In the genomic region with DNA sequence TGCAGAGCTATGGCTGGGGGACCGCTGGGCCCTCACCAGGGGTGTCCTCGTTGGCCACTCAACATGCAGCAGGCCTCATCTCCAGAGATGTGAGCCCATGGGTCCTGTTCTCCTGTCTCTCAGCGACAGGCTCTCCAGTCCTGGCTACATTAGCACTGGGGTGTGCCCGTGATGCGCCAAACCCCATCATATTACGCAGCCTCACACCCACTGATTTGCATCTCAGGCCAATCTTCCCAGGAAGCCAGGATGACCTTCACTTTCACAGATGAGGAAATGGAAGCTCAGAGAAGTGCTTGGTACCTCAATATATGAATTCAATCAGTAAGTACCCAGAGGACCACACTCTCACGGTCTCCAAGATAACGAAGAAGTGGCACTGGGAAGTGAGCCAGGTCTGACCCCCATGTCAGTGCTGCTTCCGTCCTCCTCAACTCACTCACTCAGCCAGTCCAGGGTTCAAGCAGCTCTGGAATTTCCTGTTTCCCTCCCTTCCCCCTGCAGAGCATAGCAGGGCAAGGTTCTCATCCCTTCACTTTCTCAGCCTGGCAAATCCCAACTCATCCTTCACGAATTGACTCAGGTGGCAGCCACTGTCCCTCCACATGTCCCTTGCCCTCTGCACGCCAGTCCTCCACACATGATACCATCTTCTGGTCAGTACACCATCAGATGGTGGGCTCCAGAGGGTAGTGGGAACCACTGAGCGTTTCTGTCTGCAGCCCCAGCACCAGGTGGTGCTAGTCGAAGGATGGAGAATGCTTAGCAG, we compare ENCODE assay signal across 10 cellular contexts. TPM values are rescaled to one million over a fixed set of nuclear protein-coding genes. Genes with fewer than 3 reads are reported as not detected.
A peak's percentile ranks its signal among the peaks of the same experiment; 100 is the strongest.
DNase-seq lines count a peak whose midpoint lies in the region; ATAC-seq, FAIRE-seq and TF ChIP-seq lines count a peak whose summit lies in the region.
"Had no signal": no experiment of that assay in that cellular context is flagged by ENCODE, and none has a peak within 500 bp of the region (broad histone marks: within the 10 kb centered on the region; RNA-seq: fewer than 3 reads in every experiment).

No MANE protein-coding gene starts in this region.

- peaks cover 29% of the 10 kb centered on the region for H3K36me3 ChIP-seq in astrocyte (ENCODE audit: insufficient read depth, low read length)
- peaks cover 43 to 62% of the 10 kb centered on the region in 2 experiments for H3K36me3 ChIP-seq in keratinocyte (ENCODE audit: control insufficient read depth in 2 of 2, extremely low read depth in 1 of 2, insufficient read depth in 2 of 2, low read length in 2 of 2)
- H3K36me3 ChIP-seq in tibial nerve = peaks cover 2 to 55% (median 11%) of the 10 kb centered on the region in 3 donors

- H3K4me3 Mint-ChIP-seq in activated T-cell treated with anti-CD3 and anti-CD28 coated beads, Interleukin-2, amount 50 U/mL, for 24 hours = no peak overlapping the region
- H3K4me3 Mint-ChIP-seq in astrocyte (ENCODE audit: unreplicated experiment) = peak overlapping the region; percentile 62
- H3K4me3 Mint-ChIP-seq: activated naive CD8-positive, alpha-beta T cell; B cell had no signal

- H3K9me3 ChIP-seq in astrocyte (ENCODE audit: insufficient read depth, low read depth, low read length) (no peaks in the 10 kb centered on the region), keratinocyte (ENCODE audit: control insufficient read depth, low read depth, low read length) (no peaks in the 10 kb centered on the region), tibial nerve (no peaks in the 10 kb centered on the region)

- no peaks in the 10 kb centered on the region for H3K27me3 ChIP-seq in astrocyte (ENCODE audit: insufficient read depth, low read length)
- H3K27me3 ChIP-seq in keratinocyte (ENCODE audit: control insufficient read depth, extremely low read depth, insufficient read depth, low read length) = no peaks in the 10 kb centered on the region
- no peaks in the 10 kb centered on the region for H3K27me3 ChIP-seq in tibial nerve

- H3K4me1 ChIP-seq in astrocyte (ENCODE audit: insufficient read depth, low read length) (peaks cover 47% of the 10 kb centered on the region), keratinocyte (ENCODE audit: control insufficient read depth, extremely low read depth, insufficient read depth, low read length) (peaks cover 49% of the 10 kb centered on the region), tibial nerve (peaks cover 0 to 46% (median 36%) of the 10 kb centered on the region in 4 donors)

- H3K4me1 Mint-ChIP-seq in activated T-cell treated with anti-CD3 and anti-CD28 coated beads, Interleukin-2, amount 50 U/mL, for 24 hours (ENCODE audit: low read depth) = peaks cover 28% of the 10 kb centered on the region
- peaks cover 56% of the 10 kb centered on the region for H3K4me1 Mint-ChIP-seq in astrocyte (ENCODE audit: low read depth, unreplicated experiment)

- FAIRE-seq in astrocyte (lab: Jason Lieb, UNC) (peak; percentile 75), keratinocyte (lab: Jason Lieb, UNC) (peak; percentile 17)

- peaks cover 6% of the 10 kb centered on the region for H3K9me1 ChIP-seq in keratinocyte (ENCODE audit: control insufficient read depth, extremely low read depth, insufficient read depth, low read length)

- H3K27ac Mint-ChIP-seq in activated T-cell treated with anti-CD3 and anti-CD28 coated beads, Interleukin-2, amount 50 U/mL, for 24 hours = peak overlapping the region; percentile 72
- H3K27ac Mint-ChIP-seq in astrocyte (ENCODE audit: unreplicated experiment) = peak overlapping the region; percentile 100
- H3K27ac Mint-ChIP-seq: B cell had no signal

- DNase-seq in activated T-cell treated with anti-CD3 and anti-CD28 coated beads, Interleukin-2, amount 50 U/mL, for 24 hours = no peak
- DNase-seq in activated T-cell treated with anti-CD3 and anti-CD28 coated beads, Interleukin-2, amount 50 U/mL, for 48 hours = no peak
- DNase-seq in astrocyte (ENCODE audit: low read depth) (peak; percentile 16), keratinocyte (ENCODE audit: low read depth, low spot score) (no peak), tibial nerve (ENCODE audit: low spot score in 2 of 2) (no peak), DMS153 treated with DMSO at 0.1 percent for 48 hours (lab: John Stamatoyannopoulos, UW; ENCODE audit: unreplicated experiment) (no peak)
- DNase-seq in activated CD8-positive, alpha-beta memory T cell treated with anti-CD3 and anti-CD28 coated beads, Interleukin-2, amount 50 U/mL, for 4 hours = no peak

- TF ChIP-seq EP300 in tibial nerve (IDR thresholded peaks at IDR 0.05) = no peak

- dilution Hi-C loops in keratinocyte (cut with MboI; ENCODE audit: extremely low pct_ligation_motif_present, low sequenced_read_pairs) = no loop called here

- peak overlapping the region; percentile 83 for H3K4me2 ChIP-seq in astrocyte (ENCODE audit: low read length)
- peak overlapping the region; percentile 87 for H3K4me2 ChIP-seq in keratinocyte (ENCODE audit: control insufficient read depth, extremely low read depth, insufficient read depth, low read depth, low read length)

- H2AFZ ChIP-seq in astrocyte (ENCODE audit: low read depth, low read length) (no peak overlapping the region), keratinocyte (ENCODE audit: control insufficient read depth, low read length) (no peak overlapping the region)

- peaks cover 83% of the 10 kb centered on the region for H3K36me3 Mint-ChIP-seq in activated T-cell treated with anti-CD3 and anti-CD28 coated beads, Interleukin-2, amount 50 U/mL, for 24 hours (ENCODE audit: low read depth)
- H3K36me3 Mint-ChIP-seq in astrocyte (ENCODE audit: low read depth, unreplicated experiment) = peaks cover 43% of the 10 kb centered on the region

- no peaks in the 10 kb centered on the region for H3K9me3 Mint-ChIP-seq in activated T-cell treated with anti-CD3 and anti-CD28 coated beads, Interleukin-2, amount 50 U/mL, for 24 hours
- H3K9me3 Mint-ChIP-seq in astrocyte (ENCODE audit: unreplicated experiment) = no peaks in the 10 kb centered on the region

- H4K20me1 ChIP-seq in astrocyte (ENCODE audit: insufficient read depth, low read length) = no peaks in the 10 kb centered on the region
- no peaks in the 10 kb centered on the region for H4K20me1 ChIP-seq in keratinocyte (ENCODE audit: control insufficient read depth, extremely low read depth, insufficient read depth, low read length)

- H3K9ac ChIP-seq in astrocyte (ENCODE audit: low read length) (peak overlapping the region; percentile 84), keratinocyte (ENCODE audit: control insufficient read depth, extremely low read depth, insufficient read depth, low read length) (peak overlapping the region; percentile 78)

- TF ChIP-seq POLR2A in tibial nerve (IDR thresholded peaks at IDR 0.05) (no peak), GM18505 (IDR thresholded peaks at IDR 0.05; ENCODE audit: borderline replicate concordance, extremely low read depth, insufficient read depth, insufficient read length) (no peak)

- peak overlapping the region; percentile 20 for H3K4me3 ChIP-seq in astrocyte (ENCODE audit: insufficient read depth, low read depth, low read length)
- no peak overlapping the region for H3K4me3 ChIP-seq in keratinocyte (ENCODE audit: control insufficient read depth in 2 of 3, extremely low read depth in 1 of 3, insufficient read depth in 2 of 3, low read depth in 1 of 3, low read length in 3 of 3)
- H3K4me3 ChIP-seq in tibial nerve = no peak overlapping the region

- H3K27ac ChIP-seq in astrocyte (ENCODE audit: low read depth, low read length) (peak overlapping the region; percentile 98), keratinocyte (ENCODE audit: control insufficient read depth, insufficient read depth, low read length) (peak overlapping the region; percentile 96), tibial nerve (peak overlapping the region in 3 of 4 donors; percentile 65 to 90 (median 84))

- ATAC-seq in GM18505 (IDR thresholded peaks at IDR 0.05; ENCODE audit: unreplicated experiment) = no peak

- peaks cover 7% of the 10 kb centered on the region for H3K79me2 ChIP-seq in astrocyte (ENCODE audit: insufficient read depth, low read length)
- no peaks in the 10 kb centered on the region for H3K79me2 ChIP-seq in keratinocyte (ENCODE audit: control insufficient read depth, insufficient read depth, low read length)

- H3K27me3 Mint-ChIP-seq in activated T-cell treated with anti-CD3 and anti-CD28 coated beads, Interleukin-2, amount 50 U/mL, for 24 hours = no peaks in the 10 kb centered on the region
- H3K27me3 Mint-ChIP-seq in astrocyte (ENCODE audit: low read depth, unreplicated experiment) = no peaks in the 10 kb centered on the region
- H3K27me3 Mint-ChIP-seq: activated naive CD8-positive, alpha-beta T cell; B cell had no signal

- TF ChIP-seq CTCF in astrocyte (IDR thresholded peaks at IDR 0.05; ENCODE audit: insufficient read depth, low read depth, low read length) (no peak), keratinocyte (optimal IDR thresholded peaks at IDR 0.05 in 1 of 3, IDR thresholded peaks at IDR 0.05 in 1 of 3, conservative IDR thresholded peaks at IDR 0.05 in 1 of 3; ENCODE audit: extremely low read depth in 1 of 3, insufficient read depth in 2 of 3, low read length in 3 of 3) (no peak), tibial nerve (IDR thresholded peaks at IDR 0.05) (no peak)

- WGBS in tibial nerve, 2 donors = 71 to 76% methylated on average over 10 to 12 of the region's 13 CpGs

RNA-seq across cellular contexts. Expression of a gene that starts 28.9 kb away (rescaled TPM):
- 57.3 and 63.0 TPM in 2 replicates for total RNA-seq in astrocyte
- 2.4 to 4.3 TPM (median 2.7 TPM) in 3 replicates for polyA plus RNA-seq in keratinocyte
- polyA plus RNA-seq in keratinocyte (2011; ENCODE audit: low read depth) = 0.40 TPM
- 1.3 and 5.8 TPM in 2 replicates for polyA plus RNA-seq in keratinocyte (2011; cell fraction: cytosol; rRNA removed)
- 0.52 and 1.8 TPM in 2 replicates for polyA plus RNA-seq in keratinocyte (2011; cell fraction: nucleus; rRNA removed)
- 7.1 and 10.5 TPM in 2 replicates for polyA plus RNA-seq in keratinocyte (2012; ENCODE audit: low replicate concordance)
- 0.16 to 1.2 TPM (median 0.26 TPM) in 3 replicates for polyA minus RNA-seq in keratinocyte
- polyA minus RNA-seq in keratinocyte (2011; cell fraction: cytosol; rRNA and poly(A)+ RNA removed) = 6.1 TPM
- 0.70 and 0.84 TPM in 2 replicates for polyA minus RNA-seq in keratinocyte (2011; cell fraction: nucleus; rRNA and poly(A)+ RNA removed)
- 100 to 1,000 TPM in 1 of 4 donors, 10 to 100 TPM in 3; 61.4 to 128 (median 86.3) TPM for total RNA-seq in tibial nerve

RNA-seq across cellular contexts. Expression of a gene that starts 33.4 kb away (rescaled TPM):
- total RNA-seq in astrocyte (69.6 and 71.1 TPM in 2 replicates), tibial nerve (10 to 100 TPM; 25.7 to 39.3 (median 30.0) TPM)
- 8.5 to 10.4 TPM (median 10.3 TPM) in 3 replicates for polyA plus RNA-seq in keratinocyte
- 14.7 TPM for polyA plus RNA-seq in keratinocyte (2011; ENCODE audit: low read depth)
- polyA plus RNA-seq in keratinocyte (2011; cell fraction: cytosol; rRNA removed) = 6.1 and 7.0 TPM in 2 replicates
- polyA plus RNA-seq in keratinocyte (2011; cell fraction: nucleus; rRNA removed) = 19.3 and 23.3 TPM in 2 replicates
- 9.8 and 17.6 TPM in 2 replicates for polyA plus RNA-seq in keratinocyte (2012; ENCODE audit: low replicate concordance)
- polyA minus RNA-seq in keratinocyte = 14.0 to 28.2 TPM (median 16.3 TPM) in 3 replicates
- polyA minus RNA-seq in keratinocyte (2011; cell fraction: cytosol; rRNA and poly(A)+ RNA removed) = 6.3 TPM
- 7.2 and 8.5 TPM in 2 replicates for polyA minus RNA-seq in keratinocyte (2011; cell fraction: nucleus; rRNA and poly(A)+ RNA removed)

RNA-seq across cellular contexts. Expression of a gene that starts 45.4 kb away (rescaled TPM):
- 48.9 and 53.5 TPM in 2 replicates for total RNA-seq in astrocyte
- polyA plus RNA-seq in keratinocyte = 41.3 to 67.8 TPM (median 45.3 TPM) in 3 replicates
- polyA plus RNA-seq in keratinocyte (2011; ENCODE audit: low read depth) = 12.7 TPM
- polyA plus RNA-seq in keratinocyte (2011; cell fraction: cytosol; rRNA removed) = 43.5 and 55.1 TPM in 2 replicates
- 15.1 and 19.6 TPM in 2 replicates for polyA plus RNA-seq in keratinocyte (2011; cell fraction: nucleus; rRNA removed)
- polyA plus RNA-seq in keratinocyte (2012; ENCODE audit: low replicate concordance) = 28.2 and 48.4 TPM in 2 replicates
- 29.0 to 51.7 TPM (median 34.5 TPM) in 3 replicates for polyA minus RNA-seq in keratinocyte
- polyA minus RNA-seq in keratinocyte (2011; cell fraction: cytosol; rRNA and poly(A)+ RNA removed) = 41.6 TPM
- 6.8 and 8.8 TPM in 2 replicates for polyA minus RNA-seq in keratinocyte (2011; cell fraction: nucleus; rRNA and poly(A)+ RNA removed)
- 10 to 100 TPM; 10.2 to 75.6 (median 34.7) TPM for total RNA-seq in tibial nerve

RNA-seq across cellular contexts. Expression of a gene that starts 46.2 kb away (rescaled TPM):
- total RNA-seq in astrocyte = 13.6 and 16.3 TPM in 2 replicates
- polyA plus RNA-seq in keratinocyte = 4.8 to 17.4 TPM (median 7.1 TPM) in 3 replicates
- polyA plus RNA-seq in keratinocyte (2011; ENCODE audit: low read depth) = 24.5 TPM
- 2.9 and 3.6 TPM in 2 replicates for polyA plus RNA-seq in keratinocyte (2011; cell fraction: cytosol; rRNA removed)
- 69.0 and 93.2 TPM in 2 replicates for polyA plus RNA-seq in keratinocyte (2011; cell fraction: nucleus; rRNA removed)
- 6.6 and 24.3 TPM in 2 replicates for polyA plus RNA-seq in keratinocyte (2012; ENCODE audit: low replicate concordance)
- polyA minus RNA-seq in keratinocyte = 3.2 to 7.3 TPM (median 5.8 TPM) in 3 replicates
- polyA minus RNA-seq in keratinocyte (2011; cell fraction: cytosol; rRNA and poly(A)+ RNA removed) = 3.1 TPM
- polyA minus RNA-seq in keratinocyte (2011; cell fraction: nucleus; rRNA and poly(A)+ RNA removed) = 11.2 and 14.5 TPM in 2 replicates
- total RNA-seq in tibial nerve = 1 to 10 TPM; 1.5 to 4.1 (median 2.4) TPM
